Comparison of ENCODE assay signal across 1 cellular context in genomic region chr9:21996438-21996837, GRCh38.
TF ChIP-seq lines count a peak whose summit lies in the region.

No MANE protein-coding gene starts in this region.

TF ChIP-seq in HEK293, 187 proteins besides CTCF, POLR2A, EP300 and RAD21 (continued from another document):
- TF ChIP-seq ELK4 (IDR thresholded peaks at IDR 0.05; ENCODE audit: borderline replicate concordance, low read depth, low read length) = peak; percentile 91
- TF ChIP-seq KLF9 (tag by site-specific recombination; IDR thresholded peaks at IDR 0.05; ENCODE audit: low read depth) = peak; percentile 67
- TF ChIP-seq KLF10 (tag by site-specific recombination; IDR thresholded peaks at IDR 0.05) = peak; percentile 41; the same call in 1 of the 2 replicates
- TF ChIP-seq KLF17 (tag by site-specific recombination; IDR thresholded peaks at IDR 0.05) = no peak
- peak; percentile 42 for TF ChIP-seq ZIC2 (tag by site-specific recombination; IDR thresholded peaks at IDR 0.05)
- TF ChIP-seq ZNF510 (tag by site-specific recombination; IDR thresholded peaks at IDR 0.05; ENCODE audit: insufficient replicate concordance) = no peak
- TF ChIP-seq ZFP69B (tag by site-specific recombination; IDR thresholded peaks at IDR 0.05) = no peak
- TF ChIP-seq SP2 (tag by site-specific recombination; IDR thresholded peaks at IDR 0.05) = peak; percentile 38
- no peak for TF ChIP-seq ZNF341 (tag by site-specific recombination; IDR thresholded peaks at IDR 0.05; ENCODE audit: low read depth)
- peak; percentile 57; the same call in 1 of the 2 replicates for TF ChIP-seq GLIS2 (tag by site-specific recombination; IDR thresholded peaks at IDR 0.05)
- peak; percentile 41; the same call in 1 of the 2 replicates for TF ChIP-seq SP3 (tag by site-specific recombination; IDR thresholded peaks at IDR 0.05)
- no peak for TF ChIP-seq ZNF223 (tag by site-specific recombination; IDR thresholded peaks at IDR 0.05)
- no peak for TF ChIP-seq ZNF560 (tag by site-specific recombination; IDR thresholded peaks at IDR 0.05; ENCODE audit: borderline replicate concordance)
- TF ChIP-seq KLF7 (tag by site-specific recombination; IDR thresholded peaks at IDR 0.05; ENCODE audit: borderline replicate concordance) = 0 out of 2 replicates have a peak, but pooled peaks have one; percentile 3
- TF ChIP-seq ZNF76 (tag by site-specific recombination; IDR thresholded peaks at IDR 0.05; ENCODE audit: borderline replicate concordance, low read depth) = 0 out of 2 replicates have a peak, but pooled peaks have one; percentile 20
